In genomic region chr12:94488449-94488848, GRCh38 we compare ENCODE assay signal across 8 cellular contexts. TPM values are rescaled to one million over a fixed set of nuclear protein-coding genes. Genes with fewer than 3 reads are reported as not detected.
DNase-seq lines count a peak whose midpoint lies in the region; ATAC-seq and TF ChIP-seq lines count a peak whose summit lies in the region.

No MANE protein-coding gene starts in this region.

- DNase-seq in foreskin melanocyte, result peak; percentile 27
- no peak for DNase-seq in type B pancreatic cell (ENCODE audit: extremely low spot score, unreplicated experiment)
- no peak for DNase-seq in GOT3 (lab: John Stamatoyannopoulos, UW)
- DNase-seq in hypothalamus (lab: John Stamatoyannopoulos, UW), result no peak
- DNase-seq in neural progenitor cell (ENCODE audit: low spot score), result no peak

- TF ChIP-seq CTCF in type B pancreatic cell (conservative IDR thresholded peaks at IDR 0.05) (no peak), neural progenitor cell (IDR thresholded peaks at IDR 0.05) (no peak)

- H3K4me3 Mint-ChIP-seq in type B pancreatic cell (no peak overlapping the region), neural progenitor cell (no peak overlapping the region)

- H3K36me3 ChIP-seq in neural progenitor cell, result no peaks in the 10 kb centered on the region

- H3K4me1 ChIP-seq in neural progenitor cell, result no peaks in the 10 kb centered on the region

- no peaks in the 10 kb centered on the region for H3K27me3 ChIP-seq in neural progenitor cell

- no peaks in the 10 kb centered on the region for H3K79me2 ChIP-seq in neural progenitor cell (ENCODE audit: low read depth)

- no peaks in the 10 kb centered on the region for H3K9me3 ChIP-seq in neural progenitor cell (ENCODE audit: low read depth)

- H3K27ac Mint-ChIP-seq in type B pancreatic cell (no peak overlapping the region), neural progenitor cell (no peak overlapping the region)

- ATAC-seq in GM18867 (IDR thresholded peaks at IDR 0.05; ENCODE audit: unreplicated experiment) (peak; percentile 96), GM21723 (IDR thresholded peaks at IDR 0.05; ENCODE audit: unreplicated experiment) (peak; percentile 100), HG03457 (IDR thresholded peaks at IDR 0.05; ENCODE audit: unreplicated experiment) (peak; percentile 80)

- no peaks in the 10 kb centered on the region for H4K20me1 ChIP-seq in neural progenitor cell (ENCODE audit: low read depth)

- H3F3A ChIP-seq in neural progenitor cell (ENCODE audit: low read depth), result no peaks in the 10 kb centered on the region

- H3K27me3 Mint-ChIP-seq in type B pancreatic cell, result no peaks in the 10 kb centered on the region
- no peaks in the 10 kb centered on the region for H3K27me3 Mint-ChIP-seq in neural progenitor cell (ENCODE audit: insufficient read depth, low read depth)

- no peak overlapping the region for H3K9ac ChIP-seq in neural progenitor cell

- no peak overlapping the region for H3K27ac ChIP-seq in neural progenitor cell

- no peak overlapping the region for H3K4me2 ChIP-seq in neural progenitor cell

- no peaks in the 10 kb centered on the region for H3K9me3 Mint-ChIP-seq in type B pancreatic cell
- H3K9me3 Mint-ChIP-seq in neural progenitor cell, result peaks cover 2% of the 10 kb centered on the region

- H2AFZ ChIP-seq in neural progenitor cell (replicated peaks), result no peak overlapping the region

- no peaks in the 10 kb centered on the region for H3K36me3 Mint-ChIP-seq in type B pancreatic cell
- H3K36me3 Mint-ChIP-seq in neural progenitor cell, result no peaks in the 10 kb centered on the region

- H3K4me1 Mint-ChIP-seq in type B pancreatic cell (ENCODE audit: unreplicated experiment) (peaks cover 4% of the 10 kb centered on the region), neural progenitor cell (peaks cover 25% of the 10 kb centered on the region)

- no peak overlapping the region for H3K4me3 ChIP-seq in neural progenitor cell

RNA-seq across cellular contexts. Expression of gene CEP83, which starts 28.8 kb away (rescaled TPM):
- total RNA-seq in type B pancreatic cell (ENCODE audit: low replicate concordance), result 9.7 and 22.1 TPM in 2 replicates
- total RNA-seq in neural progenitor cell (ENCODE audit: low replicate concordance), result 45.3 and 60.4 TPM in 2 replicates
